Comparison of ENCODE assay signal across 28 cellular contexts in the genomic region with DNA sequence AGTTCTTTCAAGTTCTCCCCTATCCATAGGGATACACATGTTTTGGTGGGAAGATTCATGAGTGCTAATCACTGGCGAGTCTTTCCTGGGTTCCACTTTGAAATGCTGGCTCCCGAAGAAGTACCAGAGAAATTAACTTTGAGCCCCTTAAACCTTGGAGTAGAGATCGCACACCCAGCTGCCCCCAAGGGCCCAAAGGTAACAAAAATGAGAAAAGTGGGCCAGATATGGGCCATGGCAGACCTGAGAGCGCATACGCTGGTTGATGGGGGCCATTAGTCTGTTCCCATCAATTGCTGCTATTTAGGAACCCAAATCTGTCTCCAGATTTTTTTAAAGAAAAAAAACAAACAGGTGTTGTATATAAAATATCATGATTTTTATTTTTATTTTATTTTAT. TPM values are rescaled to one million over a fixed set of nuclear protein-coding genes. Genes with fewer than 3 reads are reported as not detected.
"Had no signal": no experiment of that assay in that cellular context is flagged by ENCODE, and none has a peak within 500 bp of the region (broad histone marks: within the 10 kb centered on the region; RNA-seq: fewer than 3 reads in every experiment).

No MANE protein-coding gene starts in this region.

- H3K27me3 Mint-ChIP-seq: activated B cell treated with CpG ODN at 0.5 μM for 24 hours; activated CD4-positive, alpha-beta memory T cell treated with anti-CD3 and anti-CD28 coated beads for 36 hours; activated naive CD4-positive, alpha-beta T cell treated with anti-CD3 and anti-CD28 coated beads, Interleukin-2, amount 50 U/mL, for 24 hours had no signal

- DNase-seq: activated B cell treated with CpG ODN at 0.5 μM for 24 hours; activated CD4-positive, alpha-beta memory T cell treated with anti-CD3 and anti-CD28 coated beads for 36 hours; activated CD4-positive, alpha-beta T cell treated with anti-CD3 and anti-CD28 coated beads for 4 hours; activated effector memory CD4-positive, alpha-beta T cell treated with Interleukin-2 at 50 U/mL for 16 hours; activated T-cell treated with anti-CD3 and anti-CD28 coated beads, Interleukin-2, amount 50 U/mL, for 72 hours; anterior cingulate cortex; brain microvascular endothelial cell; effector memory CD4-positive, alpha-beta T cell; glutamatergic neuron; immature natural killer cell; left lung; mucosa of descending colon; stimulated activated CD4-positive, alpha-beta T cell treated with anti-CD3 and anti-CD28 coated beads, Interleukin-15, amount 100 ng/mL, for 24 hours; stimulated activated naive CD4-positive, alpha-beta T cell; T-helper 9 cell; upper lobe of left lung had no signal

- H3K36me3 ChIP-seq: brain microvascular endothelial cell, esophagus muscularis mucosa, left lung, thoracic aorta, upper lobe of left lung had no signal

- H3K9me3 ChIP-seq: esophagus muscularis mucosa, left lung, mucosa of descending colon, thoracic aorta, upper lobe of left lung had no signal

- H3K27ac Mint-ChIP-seq: activated naive CD4-positive, alpha-beta T cell treated with anti-CD3 and anti-CD28 coated beads, Interleukin-2, amount 50 U/mL, for 24 hours; activated T-cell treated with anti-CD3 and anti-CD28 coated beads, Interleukin-2, amount 50 U/mL, for 72 hours had no signal

- H3K27ac ChIP-seq: brain microvascular endothelial cell had no signal

- H3K4me3 ChIP-seq: hepatocyte, mucosa of descending colon had no signal

- H3K36me3 Mint-ChIP-seq: activated CD4-positive, alpha-beta memory T cell treated with anti-CD3 and anti-CD28 coated beads for 36 hours; activated naive CD4-positive, alpha-beta T cell treated with anti-CD3 and anti-CD28 coated beads, Interleukin-2, amount 50 U/mL, for 24 hours; immature natural killer cell had no signal

- H3K9me3 Mint-ChIP-seq: activated B cell treated with CpG ODN at 0.5 μM for 24 hours; activated CD4-positive, alpha-beta memory T cell treated with anti-CD3 and anti-CD28 coated beads for 36 hours; activated naive CD4-positive, alpha-beta T cell treated with anti-CD3 and anti-CD28 coated beads, Interleukin-2, amount 50 U/mL, for 24 hours; activated T-cell treated with anti-CD3 and anti-CD28 coated beads, Interleukin-2, amount 50 U/mL, for 72 hours; immature natural killer cell had no signal

- ATAC-seq: activated T-cell treated with anti-CD3 and anti-CD28 coated beads, Interleukin-2, amount 50 U/mL, for 72 hours; left lung; mucosa of descending colon; sciatic nerve had no signal

- H3K27me3 ChIP-seq: brain microvascular endothelial cell, esophagus muscularis mucosa, hepatocyte, left lung, upper lobe of left lung had no signal

RNA-seq across cellular contexts. Expression of gene NGB, which starts 51.9 kb away (rescaled TPM):
- total RNA-seq: activated B cell treated with CpG ODN at 0.5 μM for 24 hours; activated CD4-positive, alpha-beta memory T cell treated with anti-CD3 and anti-CD28 coated beads for 36 hours; activated T-cell treated with anti-CD3 and anti-CD28 coated beads, Interleukin-2, amount 50 U/mL, for 72 hours; dermis microvascular lymphatic vessel endothelial cell; endothelial cell of umbilical vein; hepatocyte; kidney epithelial cell; left lung; osteoblast; posterior vena cava; sciatic nerve; smooth muscle cell; T-helper 1 cell treated with Interleukin-12 subunit alpha and Interleukin-12 subunit beta and Interleukin-4 antibody, amounts not matched to agents 30 ng/mL and 1 ng/mL, for 36 hours; thoracic aorta had no signal
- polyA plus RNA-seq: endothelial cell of umbilical vein, hepatocyte, immature natural killer cell, smooth muscle cell had no signal

RNA-seq across cellular contexts. Expression of gene SAMD15, which starts 54.2 kb away (rescaled TPM):
- total RNA-seq: T-helper 1 cell treated with Interleukin-12 subunit alpha and Interleukin-12 subunit beta and Interleukin-4 antibody, amounts not matched to agents 30 ng/mL and 1 ng/mL, for 36 hours had no signal
